30 cellular contexts compared by ENCODE assay signal in the genomic region with DNA sequence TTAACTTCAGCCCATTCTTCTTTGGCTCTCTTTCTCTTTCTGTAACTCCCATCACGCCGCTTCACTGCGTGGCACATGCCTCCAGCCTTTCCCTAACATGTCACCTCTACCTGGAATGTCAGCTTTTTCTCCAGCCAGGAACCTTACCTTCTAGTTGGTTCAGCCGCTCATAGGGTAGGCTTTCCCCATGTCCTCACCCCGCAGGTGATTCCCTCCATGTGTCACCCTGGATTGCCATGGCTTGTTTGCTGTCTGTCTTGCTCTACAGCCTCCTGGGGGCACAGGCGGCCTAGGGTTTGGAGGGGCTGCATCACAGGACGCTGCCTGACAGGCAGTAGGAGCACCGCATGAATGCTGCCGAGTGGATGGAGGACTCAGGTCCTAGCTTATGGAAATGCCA. TPM values are rescaled to one million over a fixed set of nuclear protein-coding genes. Genes with fewer than 3 reads are reported as not detected.
"Had no signal": no experiment of that assay in that cellular context is flagged by ENCODE, and none has a peak within 500 bp of the region (broad histone marks: within the 10 kb centered on the region; RNA-seq: fewer than 3 reads in every experiment).

No MANE protein-coding gene starts in this region.

- H3K4me3 Mint-ChIP-seq: activated CD4-positive, alpha-beta T cell treated with anti-CD3 and anti-CD28 coated beads, Interleukin-2, amount 10 ng/mL, durations not matched to agents 24 days and 14 days; activated CD8-positive, alpha-beta T cell treated with anti-CD3 and anti-CD28 coated beads for 36 hours; activated naive CD4-positive, alpha-beta T cell treated with anti-CD3 and anti-CD28 coated beads for 36 hours; activated T-cell treated with anti-CD3 and anti-CD28 coated beads, Interleukin-2, amount 50 U/mL, for 72 hours; activated T-helper 17 cell treated with anti-CD3 and anti-CD28 coated beads, Interleukin-2, amount 50 U/mL, for 72 hours had no signal

- DNase-seq: activated CD4-positive, alpha-beta T cell treated with anti-CD3 and anti-CD28 coated beads, Interleukin-2, amount 10 ng/mL, durations not matched to agents 24 days and 14 days; activated CD4-positive, alpha-beta T cell treated with anti-CD3 and anti-CD28 coated beads, Interleukin-2, amount 50 U/mL, for 4 hours; activated CD8-positive, alpha-beta T cell treated with anti-CD3 and anti-CD28 coated beads for 36 hours; activated gamma-delta T cell treated with Interleukin-2 at 50 U/mL for 16 hours; activated naive CD4-positive, alpha-beta T cell treated with anti-CD3 and anti-CD28 coated beads for 36 hours; activated T-cell treated with anti-CD3 and anti-CD28 coated beads, Interleukin-2, amount 50 U/mL, for 1 hour; activated T-cell treated with anti-CD3 and anti-CD28 coated beads, Interleukin-2, amount 50 U/mL, for 72 hours; body of pancreas; caudate nucleus; NCI-H1092 treated with DMSO at 0.1 percent for 48 hours; NCI-H1417; NCI-H146; NCI-H187; NCI-H2029 treated with DMSO at 0.1 percent for 48 hours; NCI-H2107; NCI-H2171; NCI-H510A; NCI-H526; NCI-H748 treated with DMSO at 0.1 percent for 48 hours; NK-92 treated with Interleukin-12 subunit alpha and Interleukin-12 subunit beta, amount 100 ng/mL, for 24 hours; PC-9; Right ventricle myocardium superior; SW 1271; T-helper 1 cell had no signal

- H3K4me1 ChIP-seq: adrenal gland, body of pancreas, breast epithelium had no signal

- H3K9me3 ChIP-seq: adrenal gland, body of pancreas had no signal

- H3K27ac ChIP-seq: adrenal gland, body of pancreas, breast epithelium, PC-9 had no signal

- H3K27ac Mint-ChIP-seq: activated CD4-positive, alpha-beta T cell treated with anti-CD3 and anti-CD28 coated beads, Interleukin-2, amount 10 ng/mL, durations not matched to agents 24 days and 14 days; activated CD8-positive, alpha-beta T cell treated with anti-CD3 and anti-CD28 coated beads for 36 hours; activated naive CD4-positive, alpha-beta T cell treated with anti-CD3 and anti-CD28 coated beads for 36 hours; activated naive CD4-positive, alpha-beta T cell treated with anti-CD3 and anti-CD28 coated beads, Interleukin-2, amount 50 U/mL, for 72 hours; activated T-cell treated with anti-CD3 and anti-CD28 coated beads, Interleukin-2, amount 50 U/mL, for 72 hours; activated T-helper 17 cell treated with anti-CD3 and anti-CD28 coated beads, Interleukin-2, amount 50 U/mL, for 72 hours had no signal

- H3K9me3 Mint-ChIP-seq: activated CD4-positive, alpha-beta T cell treated with anti-CD3 and anti-CD28 coated beads, Interleukin-2, amount 10 ng/mL, durations not matched to agents 24 days and 14 days; activated CD8-positive, alpha-beta T cell treated with anti-CD3 and anti-CD28 coated beads for 36 hours; activated naive CD4-positive, alpha-beta T cell treated with anti-CD3 and anti-CD28 coated beads for 36 hours; activated T-cell treated with anti-CD3 and anti-CD28 coated beads, Interleukin-2, amount 50 U/mL, for 72 hours; activated T-helper 17 cell treated with anti-CD3 and anti-CD28 coated beads, Interleukin-2, amount 50 U/mL, for 72 hours had no signal

- H3K36me3 ChIP-seq: adrenal gland, breast epithelium had no signal

- H3K36me3 Mint-ChIP-seq: activated naive CD4-positive, alpha-beta T cell treated with anti-CD3 and anti-CD28 coated beads, Interleukin-2, amount 50 U/mL, for 72 hours had no signal

- H3K4me1 Mint-ChIP-seq: activated T-helper 17 cell treated with anti-CD3 and anti-CD28 coated beads, Interleukin-2, amount 50 U/mL, for 72 hours had no signal

- ATAC-seq: activated CD8-positive, alpha-beta T cell treated with anti-CD3 and anti-CD28 coated beads for 36 hours; activated naive CD4-positive, alpha-beta T cell treated with anti-CD3 and anti-CD28 coated beads, Interleukin-2, amount 50 U/mL, for 72 hours; activated T-cell treated with anti-CD3 and anti-CD28 coated beads, Interleukin-2, amount 50 U/mL, for 72 hours; activated T-helper 17 cell treated with anti-CD3 and anti-CD28 coated beads, Interleukin-2, amount 50 U/mL, for 72 hours; body of pancreas; K562 had no signal

- H3K27me3 ChIP-seq: adrenal gland, body of pancreas, breast epithelium had no signal

- H3K4me3 ChIP-seq: adrenal gland, body of pancreas, breast epithelium, K562, PC-9 had no signal

RNA-seq across cellular contexts. Expression of a gene that starts 39.2 kb away (rescaled TPM):
- total RNA-seq: activated T-helper 17 cell treated with anti-CD3 and anti-CD28 coated beads, Interleukin-2, amount 50 U/mL, for 72 hours; K562; T-helper 2 cell treated with Interferon-gamma antibody and Interleukin-4, amounts not matched to agents 100 ng/mL and 5 ng/mL, for 36 hours had no signal
- polyA plus RNA-seq: K562 had no signal
